ENCODE assay signal across 1 cellular context in genomic region chr1:231626535-231626950, GRCh38.
TF ChIP-seq lines count a peak whose summit lies in the region.

DISC1 (plus strand) TSS chr1:231626790; CDS start chr1:231626868, 78 bp downstream.

TF ChIP-seq in HepG2, 621 proteins besides CTCF, POLR2A, EP300 and RAD21 (continued from another document and continues in another):
- TF ChIP-seq ARID3A (IDR thresholded peaks at IDR 0.05; ENCODE audit: low read depth, low read length) (no peak), ZBTB43 (CRISPR knock-in tag; conservative IDR thresholded peaks at IDR 0.05) (0 out of 2 replicates have a peak, but pooled peaks have one; percentile 35), ZBTB39 (CRISPR knock-in tag; IDR thresholded peaks at IDR 0.05) (no peak), ZNF552 (CRISPR knock-in tag; IDR thresholded peaks at IDR 0.05; ENCODE audit: borderline replicate concordance) (no peak), REXO4 (CRISPR knock-in tag; IDR thresholded peaks at IDR 0.05; ENCODE audit: borderline replicate concordance) (no peak), ZNF619 (CRISPR knock-in tag; IDR thresholded peaks at IDR 0.05) (no peak), EED (CRISPR knock-in tag; IDR thresholded peaks at IDR 0.05) (no peak), HOXA7 (CRISPR knock-in tag; IDR thresholded peaks at IDR 0.05) (no peak), GFI1 (CRISPR knock-in tag; IDR thresholded peaks at IDR 0.05; ENCODE audit: borderline replicate concordance) (no peak), ATM (IDR thresholded peaks at IDR 0.05; ENCODE audit: borderline replicate concordance) (no peak), HBP1 (CRISPR knock-in tag; IDR thresholded peaks at IDR 0.05; ENCODE audit: low read depth) (peak; percentile 37; the same call in 1 of the 2 replicates), MATR3 (CRISPR knock-in tag; IDR thresholded peaks at IDR 0.05) (no peak), AKAP8 (CRISPR knock-in tag; IDR thresholded peaks at IDR 0.05) (no peak), BRF2 (CRISPR knock-in tag; IDR thresholded peaks at IDR 0.05) (no peak), ZFY (CRISPR knock-in tag; IDR thresholded peaks at IDR 0.05) (peak; percentile 37; the same call in 1 of the 2 replicates), ZNF615 (CRISPR knock-in tag; IDR thresholded peaks at IDR 0.05; ENCODE audit: borderline replicate concordance) (no peak), ZBTB21 (CRISPR knock-in tag; IDR thresholded peaks at IDR 0.05) (no peak), FOSL1 (CRISPR knock-in tag; IDR thresholded peaks at IDR 0.05; ENCODE audit: borderline replicate concordance) (no peak), TCF7L2 (IDR thresholded peaks at IDR 0.05; ENCODE audit: low read depth, low read length) (no peak), HES4 (CRISPR knock-in tag; IDR thresholded peaks at IDR 0.05; ENCODE audit: borderline replicate concordance) (no peak), SNAPC2 (CRISPR knock-in tag; IDR thresholded peaks at IDR 0.05) (no peak), ZBTB25 (CRISPR knock-in tag; IDR thresholded peaks at IDR 0.05) (no peak), ZFP36 (IDR thresholded peaks at IDR 0.05; ENCODE audit: borderline replicate concordance, low read depth, low read length, partially characterized antibody) (no peak), MNT (IDR thresholded peaks at IDR 0.05) (0 out of 2 replicates have a peak, but pooled peaks have one; percentile 21), NFIC (IDR thresholded peaks at IDR 0.05; ENCODE audit: low read length) (peak; percentile 47; the same call in 1 of the 2 replicates), GATAD2A (CRISPR knock-in tag; IDR thresholded peaks at IDR 0.05) (peak; percentile 75), ONECUT2 (CRISPR knock-in tag; IDR thresholded peaks at IDR 0.05) (no peak), PAX8 (CRISPR knock-in tag; IDR thresholded peaks at IDR 0.05; ENCODE audit: borderline replicate concordance) (no peak), ZNF883 (CRISPR knock-in tag; IDR thresholded peaks at IDR 0.05; ENCODE audit: not compliant biosample characterization) (no peak), RXRA (CRISPR knock-in tag; IDR thresholded peaks at IDR 0.05) (no peak; the same call in 1 of the 2 replicates), JARID2 (CRISPR knock-in tag; IDR thresholded peaks at IDR 0.05; ENCODE audit: insufficient replicate concordance) (no peak), ZNF710 (CRISPR knock-in tag; IDR thresholded peaks at IDR 0.05; ENCODE audit: borderline replicate concordance) (0 out of 2 replicates have a peak, but pooled peaks have one; percentile 26), JDP2 (CRISPR knock-in tag; IDR thresholded peaks at IDR 0.05; ENCODE audit: borderline replicate concordance) (no peak), NFYB (CRISPR knock-in tag; IDR thresholded peaks at IDR 0.05) (peak; percentile 44; the same call in 1 of the 2 replicates), MLX (CRISPR knock-in tag; IDR thresholded peaks at IDR 0.05) (peak; percentile 20; the same call in 1 of the 2 replicates), DNMT3B (CRISPR knock-in tag; conservative IDR thresholded peaks at IDR 0.05) (no peak), ZNF773 (CRISPR knock-in tag; IDR thresholded peaks at IDR 0.05; ENCODE audit: borderline replicate concordance) (no peak), ZNF136 (CRISPR knock-in tag; IDR thresholded peaks at IDR 0.05; ENCODE audit: low read depth) (0 out of 2 replicates have a peak, but pooled peaks have one; percentile 61), ZNF34 (CRISPR knock-in tag; IDR thresholded peaks at IDR 0.05; ENCODE audit: borderline replicate concordance) (no peak), MLXIP (CRISPR knock-in tag; IDR thresholded peaks at IDR 0.05; ENCODE audit: borderline replicate concordance) (no peak), ZNF598 (CRISPR knock-in tag; IDR thresholded peaks at IDR 0.05; ENCODE audit: borderline replicate concordance) (no peak), KAT8 (CRISPR knock-in tag; IDR thresholded peaks at IDR 0.05) (0 out of 2 replicates have a peak, but pooled peaks have one; percentile 42), ZNF441 (CRISPR knock-in tag; IDR thresholded peaks at IDR 0.05; ENCODE audit: borderline replicate concordance) (no peak), ZGPAT (CRISPR knock-in tag; IDR thresholded peaks at IDR 0.05) (peak; percentile 84; the same call in 1 of the 2 replicates), ZNF468 (CRISPR knock-in tag; IDR thresholded peaks at IDR 0.05) (no peak), PHB2 (IDR thresholded peaks at IDR 0.05; ENCODE audit: partially characterized antibody) (no peak), ZNF430 (CRISPR knock-in tag; IDR thresholded peaks at IDR 0.05) (no peak), ZKSCAN1 (IDR thresholded peaks at IDR 0.05; ENCODE audit: low read length) (no peak), SP4 (CRISPR knock-in tag; IDR thresholded peaks at IDR 0.05) (no peak)
